ENCODE assay signal across 26 cellular contexts in genomic region chr11:109851780-109852390, GRCh38.
DNase-seq lines count a peak whose midpoint lies in the region; ATAC-seq, FAIRE-seq and TF ChIP-seq lines count a peak whose summit lies in the region.
"Had no signal": no experiment of that assay in that cellular context is flagged by ENCODE, and none has a peak within 500 bp of the region (broad histone marks: within the 10 kb centered on the region; RNA-seq: fewer than 3 reads in every experiment).

No MANE protein-coding gene starts in this region.

- ATAC-seq in omental fat pad (ENCODE audit: low FRiP score): peak; percentile 87
- no peak for ATAC-seq in HG02885 (IDR thresholded peaks at IDR 0.05; ENCODE audit: poor library complexity, unreplicated experiment)
- ATAC-seq in HG03457 (IDR thresholded peaks at IDR 0.05; ENCODE audit: unreplicated experiment): no peak
- ATAC-seq: psoas muscle; stimulated activated naive CD8-positive, alpha-beta T cell treated with anti-CD3 and anti-CD28 coated beads, Interleukin-15, amount 100 ng/mL, for 72 hours had no signal

- H3K36me3 ChIP-seq in bronchial epithelial cell (ENCODE audit: control insufficient read depth, insufficient read depth, low read length): no peaks in the 10 kb centered on the region
- H3K36me3 ChIP-seq: BLaER1, cardiac muscle cell, tibial artery had no signal

- no peak overlapping the region for H3K4me3 ChIP-seq in bronchial epithelial cell (ENCODE audit: low read depth, low read length)
- H3K4me3 ChIP-seq: BLaER1, cardiac muscle cell, coronary artery, hepatocyte, psoas muscle, tibial artery had no signal

- FAIRE-seq in GM19239 (lab: Jason Lieb, UNC) (peak; percentile 51), bronchial epithelial cell (lab: Jason Lieb, UNC) (no peak)
- FAIRE-seq: frontal cortex, G401.6 had no signal

- no peaks in the 10 kb centered on the region for H3K27me3 ChIP-seq in bronchial epithelial cell (ENCODE audit: control insufficient read depth, insufficient read depth, low read length)
- H3K27me3 ChIP-seq: BLaER1, cardiac muscle cell, hepatocyte, tibial artery had no signal

- TF ChIP-seq CTCF in bronchial epithelial cell (IDR thresholded peaks at IDR 0.05; ENCODE audit: insufficient read depth, low read length, severe bottlenecking) (no peak), omental fat pad (IDR thresholded peaks at IDR 0.05) (no peak)

- no peak for DNase-seq in GM19239 (ENCODE audit: insufficient read length, low spot score)
- DNase-seq in LHCN-M2 (ENCODE audit: low read depth): peak; percentile 10
- peak; percentile 67 for DNase-seq in bronchial epithelial cell (ENCODE audit: low read depth)
- DNase-seq in omental fat pad (ENCODE audit: low spot score): no peak
- no peak for DNase-seq in stimulated activated naive CD4-positive, alpha-beta T cell (lab: John Stamatoyannopoulos, UW)
- DNase-seq: activated CD4-positive, alpha-beta T cell treated with anti-CD3 and anti-CD28 coated beads, Interleukin-2, amount 50 U/mL, for 4 hours; activated naive CD4-positive, alpha-beta T cell treated with anti-CD3 and anti-CD28 coated beads, Interleukin-2, amount 10 ng/mL, durations not matched to agents 7 days and 5 days; amniotic stem cell; DMS53; effector memory CD4-positive, alpha-beta T cell; erythroblast; NCI-H1092 treated with DMSO at 0.1 percent for 48 hours; NCI-H187 treated with DMSO at 0.1 percent for 48 hours; nucleus accumbens; psoas muscle; stimulated activated naive CD8-positive, alpha-beta T cell treated with anti-CD3 and anti-CD28 coated beads, Interleukin-15, amount 100 ng/mL, for 72 hours; T-helper 1 cell; tibial artery had no signal

Comparison
In these comparisons a context has a peak if more than half of its experiments do, and no peak if none do; other contexts are left out.
1. DNase-seq: peak in LHCN-M2 (single experiment) and bronchial epithelial cell (single experiment); none in GM19239 (single experiment), omental fat pad (single experiment) and stimulated activated naive CD4-positive, alpha-beta T cell (0 of 6).